In the genomic region with DNA sequence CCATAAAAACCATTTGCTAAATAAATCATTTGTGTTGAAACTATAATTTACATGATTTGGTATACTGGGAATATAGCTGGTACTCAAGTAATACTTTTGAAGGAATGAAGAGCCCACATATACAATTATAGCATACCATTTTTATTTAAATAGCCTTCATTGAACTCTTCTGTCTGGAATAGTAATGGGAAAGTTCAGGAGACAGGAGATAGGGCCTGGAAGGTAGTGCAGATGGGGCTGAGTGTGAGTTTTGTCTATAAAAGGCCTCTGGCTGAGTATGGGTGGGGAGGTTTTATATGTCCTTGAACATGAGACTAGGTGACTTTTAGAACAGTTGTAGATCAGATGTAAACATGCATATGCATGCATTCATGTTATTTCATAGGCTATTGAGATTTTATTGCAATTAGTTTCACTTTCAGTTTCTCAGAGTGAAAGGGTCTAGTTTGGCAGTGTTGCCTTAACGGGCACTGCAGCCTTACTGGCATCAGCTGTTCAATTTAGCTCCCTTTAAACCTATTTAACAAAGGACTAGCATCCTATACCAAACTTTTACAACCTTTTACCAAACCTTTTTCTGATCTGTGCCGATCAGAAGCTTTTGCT, we compare ENCODE assay signal across 8 cellular contexts. TPM values are rescaled to one million over a fixed set of nuclear protein-coding genes. Genes with fewer than 3 reads are reported as not detected.
A peak's percentile ranks its signal among the peaks of the same experiment; 100 is the strongest.
DNase-seq lines count a peak whose midpoint lies in the region; ATAC-seq and TF ChIP-seq lines count a peak whose summit lies in the region.

No MANE protein-coding gene starts in this region.

- ATAC-seq in activated CD8-positive, alpha-beta memory T cell treated with anti-CD3 and anti-CD28 coated beads, Interleukin-2, amount 10 ng/mL, durations not matched to agents 7 days and 5 days, result peak; percentile 96
- ATAC-seq in GM21786 (IDR thresholded peaks at IDR 0.05; ENCODE audit: unreplicated experiment), result peak; percentile 86
- ATAC-seq in activated CD8-positive, alpha-beta T cell treated with anti-CD3 and anti-CD28 coated beads, Interleukin-2, amount 10 ng/mL, durations not matched to agents 7 days and 5 days, result peak; percentile 93
- peak; percentile 64 for ATAC-seq in Right ventricle myocardium superior (ENCODE audit: poor library complexity)

- CTCF ChIA-PET in activated CD8-positive, alpha-beta memory T cell treated with anti-CD3 and anti-CD28 coated beads, Interleukin-2, amount 10 ng/mL, durations not matched to agents 7 days and 5 days (lab: Charles Lee), result interaction anchor here (0.8 to 2.4 kb wide), 4 partner anchors 13 to 118 kb away, joined by 3 to 10 read pairs (median 6); a partner anchor contains a TSS
- CTCF ChIA-PET in activated CD8-positive, alpha-beta T cell treated with anti-CD3 and anti-CD28 coated beads, Interleukin-2, amount 10 ng/mL, durations not matched to agents 7 days and 5 days (lab: Charles Lee), result interaction anchor here (0.9 to 2.2 kb wide), 11 partner anchors 9 to 119 kb away, joined by 3 to 9 read pairs (median 3); a partner anchor contains a TSS

- H3K79me2 ChIP-seq in KMS-11 (ENCODE audit: insufficient read depth, low read depth), result no peaks in the 10 kb centered on the region

- H3K27me3 ChIP-seq in KMS-11 (ENCODE audit: insufficient read depth, low read depth), result no peaks in the 10 kb centered on the region

- peak; percentile 47 for DNase-seq in activated CD8-positive, alpha-beta memory T cell treated with anti-CD3 and anti-CD28 coated beads, Interleukin-2, amount 10 ng/mL, durations not matched to agents 7 days and 5 days
- DNase-seq in activated CD8-positive, alpha-beta memory T cell treated with anti-CD3 and anti-CD28 coated beads, Interleukin-2, amount 50 U/mL, for 4 hours, result no peak
- peak; percentile 46 for DNase-seq in activated CD8-positive, alpha-beta T cell treated with anti-CD3 and anti-CD28 coated beads, Interleukin-2, amount 10 ng/mL, durations not matched to agents 7 days and 5 days
- DNase-seq in Right ventricle myocardium superior, result no peak
- peak; percentile 5 for DNase-seq in skeletal muscle cell (ENCODE audit: low read depth)
- no peak for DNase-seq in effector CD8-positive, alpha-beta T cell (lab: John Stamatoyannopoulos, UW)

- peak overlapping the region; percentile 47; the same call in 1 of the 2 replicates for H3K27ac ChIP-seq in KMS-11

- peaks cover 17% of the 10 kb centered on the region for H3K4me1 ChIP-seq in KMS-11 (ENCODE audit: low read depth, poor library complexity, severe bottlenecking)

- POLR2A ChIA-PET in activated CD8-positive, alpha-beta T cell treated with anti-CD3 and anti-CD28 coated beads, Interleukin-2, amount 10 ng/mL, durations not matched to agents 7 days and 5 days (lab: Charles Lee), result interaction anchor here (0.6 to 2.2 kb wide), 6 partner anchors 27 to 119 kb away, joined by 3 to 28 read pairs (median 4); a partner anchor contains a TSS

- H4K20me1 ChIP-seq in KMS-11 (ENCODE audit: insufficient read depth), result no peaks in the 10 kb centered on the region

- H3K9ac ChIP-seq in KMS-11, result peak overlapping the region; percentile 32; the same call in 1 of the 2 replicates

- H3K4me3 ChIP-seq in KMS-11 (IDR thresholded peaks at IDR 0.05; ENCODE audit: insufficient read depth, low read depth, low read length), result peak overlapping the region; percentile 70
- peak overlapping the region; percentile 32 for H3K4me3 ChIP-seq in skeletal muscle cell (ENCODE audit: low read depth, low read length)

- H3K4me3 Mint-ChIP-seq in activated CD8-positive, alpha-beta memory T cell treated with anti-CD3 and anti-CD28 coated beads, Interleukin-2, amount 10 ng/mL, durations not matched to agents 7 days and 5 days, result peak overlapping the region; percentile 81
- peak overlapping the region; percentile 80 for H3K4me3 Mint-ChIP-seq in activated CD8-positive, alpha-beta T cell treated with anti-CD3 and anti-CD28 coated beads, Interleukin-2, amount 10 ng/mL, durations not matched to agents 7 days and 5 days

- no peaks in the 10 kb centered on the region for H3K36me3 ChIP-seq in KMS-11 (ENCODE audit: insufficient read depth)

- peak overlapping the region; percentile 78 for H2AFZ ChIP-seq in KMS-11 (ENCODE audit: low read depth)

- no peaks in the 10 kb centered on the region for H3K9me3 Mint-ChIP-seq in activated CD8-positive, alpha-beta memory T cell treated with anti-CD3 and anti-CD28 coated beads, Interleukin-2, amount 10 ng/mL, durations not matched to agents 7 days and 5 days (ENCODE audit: low read depth)
- H3K9me3 Mint-ChIP-seq in activated CD8-positive, alpha-beta T cell treated with anti-CD3 and anti-CD28 coated beads, Interleukin-2, amount 10 ng/mL, durations not matched to agents 7 days and 5 days (ENCODE audit: insufficient read depth), result no peaks in the 10 kb centered on the region

- H3K27me3 Mint-ChIP-seq in activated CD8-positive, alpha-beta memory T cell treated with anti-CD3 and anti-CD28 coated beads, Interleukin-2, amount 10 ng/mL, durations not matched to agents 7 days and 5 days, result no peaks in the 10 kb centered on the region
- H3K27me3 Mint-ChIP-seq in activated CD8-positive, alpha-beta T cell treated with anti-CD3 and anti-CD28 coated beads, Interleukin-2, amount 10 ng/mL, durations not matched to agents 7 days and 5 days (ENCODE audit: low read depth), result no peaks in the 10 kb centered on the region

- peak overlapping the region; percentile 81 for H3K4me2 ChIP-seq in KMS-11

- H3K36me3 Mint-ChIP-seq in activated CD8-positive, alpha-beta memory T cell treated with anti-CD3 and anti-CD28 coated beads, Interleukin-2, amount 10 ng/mL, durations not matched to agents 7 days and 5 days, result peaks cover 1% of the 10 kb centered on the region
- no peaks in the 10 kb centered on the region for H3K36me3 Mint-ChIP-seq in activated CD8-positive, alpha-beta T cell treated with anti-CD3 and anti-CD28 coated beads, Interleukin-2, amount 10 ng/mL, durations not matched to agents 7 days and 5 days (ENCODE audit: low read depth)

- intact Hi-C loops in Right ventricle myocardium superior (cut with DNase I), result no loop called here

- H3K27ac Mint-ChIP-seq in activated CD8-positive, alpha-beta memory T cell treated with anti-CD3 and anti-CD28 coated beads, Interleukin-2, amount 10 ng/mL, durations not matched to agents 7 days and 5 days, result peak overlapping the region; percentile 83
- peak overlapping the region; percentile 90 for H3K27ac Mint-ChIP-seq in activated CD8-positive, alpha-beta T cell treated with anti-CD3 and anti-CD28 coated beads, Interleukin-2, amount 10 ng/mL, durations not matched to agents 7 days and 5 days

- peaks cover 30% of the 10 kb centered on the region for H3K4me1 Mint-ChIP-seq in activated CD8-positive, alpha-beta memory T cell treated with anti-CD3 and anti-CD28 coated beads, Interleukin-2, amount 10 ng/mL, durations not matched to agents 7 days and 5 days
- H3K4me1 Mint-ChIP-seq in activated CD8-positive, alpha-beta T cell treated with anti-CD3 and anti-CD28 coated beads, Interleukin-2, amount 10 ng/mL, durations not matched to agents 7 days and 5 days (ENCODE audit: low read depth), result peaks cover 26% of the 10 kb centered on the region

- no peak for TF ChIP-seq CTCF in KMS-11 (conservative IDR thresholded peaks at IDR 0.05; ENCODE audit: low read depth, low read length)

RNA-seq across cellular contexts. Expression of a gene that starts 27.2 kb away (rescaled TPM):
- total RNA-seq in activated CD8-positive, alpha-beta memory T cell treated with anti-CD3 and anti-CD28 coated beads, Interleukin-2, amount 10 ng/mL, durations not matched to agents 7 days and 5 days, result 10 to 100 TPM; 96.1 to 98.9 TPM
- total RNA-seq in activated CD8-positive, alpha-beta T cell treated with anti-CD3 and anti-CD28 coated beads, Interleukin-2, amount 10 ng/mL, durations not matched to agents 7 days and 5 days, result 10 to 100 TPM; 85.6 to 87.6 TPM
- 40.2 TPM for total RNA-seq in Right ventricle myocardium superior

RNA-seq across cellular contexts. Expression of a gene that starts 27.4 kb away (rescaled TPM):
- total RNA-seq in activated CD8-positive, alpha-beta memory T cell treated with anti-CD3 and anti-CD28 coated beads, Interleukin-2, amount 10 ng/mL, durations not matched to agents 7 days and 5 days, result 10 to 100 TPM; 18.5 to 22.0 TPM
- total RNA-seq in activated CD8-positive, alpha-beta T cell treated with anti-CD3 and anti-CD28 coated beads, Interleukin-2, amount 10 ng/mL, durations not matched to agents 7 days and 5 days, result 10 to 100 TPM; 21.3 to 22.3 TPM
- total RNA-seq in Right ventricle myocardium superior, result 11.7 TPM

Comparison
In these comparisons a context has a peak if more than half of its experiments do, and no peak if none do; other contexts are left out.
1. DNase-seq: peak in activated CD8-positive, alpha-beta memory T cell treated with anti-CD3 and anti-CD28 coated beads, Interleukin-2, amount 10 ng/mL, durations not matched to agents 7 days and 5 days (single experiment), activated CD8-positive, alpha-beta T cell treated with anti-CD3 and anti-CD28 coated beads, Interleukin-2, amount 10 ng/mL, durations not matched to agents 7 days and 5 days (single experiment) and skeletal muscle cell (single experiment); none in activated CD8-positive, alpha-beta memory T cell treated with anti-CD3 and anti-CD28 coated beads, Interleukin-2, amount 50 U/mL, for 4 hours (single experiment), Right ventricle myocardium superior (single experiment) and effector CD8-positive, alpha-beta T cell (single experiment).
2. Peak in every context shown above with its lines, with median percentiles within 50 percentile points of each other: ATAC-seq.